Comparison of ENCODE assay signal across 17 cellular contexts in the genomic region with DNA sequence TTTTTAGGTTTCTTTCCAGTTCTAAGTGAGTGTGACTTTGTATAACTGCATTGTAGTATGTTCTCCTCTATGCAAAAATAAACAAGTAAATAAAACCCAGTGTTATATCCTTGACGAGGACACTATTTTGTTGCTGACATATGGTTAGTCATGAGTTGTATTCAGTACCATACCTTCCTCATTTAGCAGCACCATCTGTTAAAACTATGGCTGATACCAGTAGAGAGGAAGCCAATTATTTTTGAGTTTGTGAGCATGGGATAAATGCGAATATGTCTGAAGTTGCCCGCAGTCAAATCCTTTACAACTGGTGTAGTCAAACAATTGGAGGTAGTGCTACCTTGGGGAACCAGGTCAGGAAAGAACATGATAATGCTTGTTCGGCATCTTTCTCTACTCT.
"Had no signal": no experiment of that assay in that cellular context is flagged by ENCODE, and none has a peak within 500 bp of the region (broad histone marks: within the 10 kb centered on the region; RNA-seq: fewer than 3 reads in every experiment).

No MANE protein-coding gene starts in this region.

- ATAC-seq: foreskin keratinocyte; left lobe of liver; naive thymus-derived CD4-positive, alpha-beta T cell; stimulated activated naive CD8-positive, alpha-beta T cell treated with anti-CD3 and anti-CD28 coated beads, Interleukin-15, Interleukin-2, amounts not matched to agents 100 U/mL and 50 U/mL, for 24 hours; upper lobe of right lung had no signal

- H3K27me3 ChIP-seq: foreskin keratinocyte, spleen, thyroid gland, upper lobe of right lung had no signal

- DNase-seq: activated CD4-positive, alpha-beta T cell treated with anti-CD3 and anti-CD28 coated beads for 1 hour; activated gamma-delta T cell treated with Interleukin-2 at 50 U/mL for 16 hours; activated T-cell treated with anti-CD3 and anti-CD28 coated beads, Interleukin-2, amount 50 U/mL, for 1 hour; aorta; effector memory CD4-positive, alpha-beta T cell; foreskin keratinocyte; immature natural killer cell; naive thymus-derived CD4-positive, alpha-beta T cell; spleen; stimulated activated CD4-positive, alpha-beta T cell treated with anti-CD3 and anti-CD28 coated beads, Interleukin-4, amount 100 ng/mL, for 4 hours; stimulated activated naive CD8-positive, alpha-beta T cell treated with anti-CD3 and anti-CD28 coated beads, Interleukin-15, Interleukin-2, amounts not matched to agents 100 U/mL and 50 U/mL, for 24 hours; thyroid gland; upper lobe of right lung had no signal

- FAIRE-seq: colon, TTC549 had no signal

- H3K27ac ChIP-seq: foreskin keratinocyte, spleen, thyroid gland, upper lobe of right lung had no signal

- H3K9me3 ChIP-seq: thyroid gland, upper lobe of right lung had no signal

- H3K36me3 ChIP-seq: thyroid gland, upper lobe of right lung had no signal

- H3K4me3 ChIP-seq: lung, spleen, thyroid gland, upper lobe of right lung had no signal

- H3K4me1 ChIP-seq: spleen, upper lobe of right lung had no signal
